9 cellular contexts compared by ENCODE assay signal in the genomic region with DNA sequence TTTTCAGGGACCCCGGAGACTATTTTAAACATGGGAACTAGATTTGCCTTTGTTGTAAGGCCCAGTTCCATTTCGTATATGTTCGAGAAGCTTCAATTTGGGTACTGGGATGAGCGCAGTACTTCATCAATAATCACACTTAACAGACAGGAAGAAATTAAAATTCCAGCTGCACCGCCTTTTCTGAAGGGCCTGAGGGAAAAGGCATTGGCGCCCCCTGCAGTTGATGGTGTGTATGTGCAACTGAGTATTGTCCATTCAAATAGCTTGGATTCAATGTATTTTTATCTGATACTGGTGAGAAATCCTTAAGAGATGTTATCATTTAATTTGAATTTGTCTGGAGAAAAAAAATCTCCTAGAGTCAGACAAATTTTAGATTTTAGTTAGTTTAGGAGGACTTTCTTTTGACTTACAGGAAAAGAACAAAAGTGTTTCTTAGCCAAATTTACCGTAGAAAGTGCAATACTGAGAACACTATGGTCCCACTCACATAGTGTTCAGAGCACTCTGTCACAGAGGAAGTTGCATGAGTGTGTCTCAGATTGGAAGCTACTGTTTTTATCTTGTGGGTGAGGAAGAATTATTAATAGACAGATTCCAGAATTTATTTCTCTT. TPM values are rescaled to one million over a fixed set of nuclear protein-coding genes. Genes with fewer than 3 reads are reported as not detected.
DNase-seq lines count a peak whose midpoint lies in the region; ATAC-seq, FAIRE-seq and TF ChIP-seq lines count a peak whose summit lies in the region.
"Had no signal": no experiment of that assay in that cellular context is flagged by ENCODE, and none has a peak within 500 bp of the region (broad histone marks: within the 10 kb centered on the region; RNA-seq: fewer than 3 reads in every experiment).

No MANE protein-coding gene starts in this region.

- H3K4me2 ChIP-seq in PC-9, result no peak overlapping the region
- H3K4me2 ChIP-seq in K562 (ENCODE audit: insufficient read depth, low read length), result no peak overlapping the region

- H3K27me3 ChIP-seq in PC-9 (ENCODE audit: insufficient read depth, low read depth) (no peaks in the 10 kb centered on the region), K562 (ENCODE audit: control insufficient read depth in 2 of 2, insufficient read depth in 2 of 2, low read length in 2 of 2) (no peaks in the 10 kb centered on the region)

- H2AFZ ChIP-seq in PC-9 (no peak overlapping the region), K562 (ENCODE audit: low read depth, low read length) (peak overlapping the region; percentile 41)

- intact Hi-C loops in PC-9 (cut with micrococcal nuclease; ENCODE audit: unreplicated experiment), result loop anchor here (2.0 to 10.0 kb wide), 5 partner anchors 204 to 1454 kb away; no protein-coding TSS in a partner anchor
- intact Hi-C loops in K562 (cut with micrococcal nuclease), result loop anchor here (1.0 to 5.0 kb wide), 4 partner anchors 205 to 510 kb away; no protein-coding TSS in a partner anchor

- H3F3A ChIP-seq in PC-9 (ENCODE audit: insufficient read depth, low read depth), result no peaks in the 10 kb centered on the region

- no peak overlapping the region for H3K4me3 ChIP-seq in HFF-Myc (replicated peaks; ENCODE audit: low read depth, low read length)
- no peak overlapping the region for H3K4me3 ChIP-seq in PC-9
- H3K4me3 ChIP-seq in K562, result no peak overlapping the region

- H3K36me3 ChIP-seq in PC-9 (ENCODE audit: low read depth) (no peaks in the 10 kb centered on the region), K562 (ENCODE audit: control insufficient read depth, insufficient read depth, low read length) (no peaks in the 10 kb centered on the region)

- DNase-seq in COR-L47 (lab: John Stamatoyannopoulos, UW) (peak; percentile 29), HFF-Myc (ENCODE audit: extremely low read depth, low read depth) (peak; percentile 35), PC-9 (peak in 1 of 2 experiments; percentile 57), K562 (ENCODE audit: extremely low read depth in 1 of 4, low spot score in 3 of 4) (peak; percentile 42 to 84 (median 52))
- DNase-seq in stimulated activated CD4-positive, alpha-beta T cell treated with anti-CD3 and anti-CD28 coated beads, Interleukin-15, amount 100 ng/mL, for 24 hours, result peak; percentile 67

- H3K9me3 ChIP-seq in PC-9 (ENCODE audit: insufficient read depth, low read depth) (no peaks in the 10 kb centered on the region), K562 (replicated peaks; ENCODE audit: control insufficient read depth, insufficient read depth, low read depth, low read length) (no peaks in the 10 kb centered on the region)

- peak; percentile 89 to 93 for TF ChIP-seq RAD21 in K562 (CRISPR knock-in tag; conservative IDR thresholded peaks at IDR 0.05 in 1 of 2, IDR thresholded peaks at IDR 0.05 in 1 of 2)

- 27% methylated on average over 7 of the region's 7 CpGs for WGBS in K562 (ENCODE audit: insufficient coverage, low coverage, missing lambda C conversion rate)

- H3K27ac ChIP-seq in PC-9, result no peak overlapping the region
- no peak overlapping the region for H3K27ac ChIP-seq in K562 (ENCODE audit: extremely low read depth, low read depth, low read length)

- FAIRE-seq in K562 (lab: Jason Lieb, UNC), result peak; percentile 82
- FAIRE-seq in islet of Langerhans (lab: Jason Lieb, UNC), result peak; percentile 78

- no peak for ATAC-seq in K562
- no peak for ATAC-seq in HG02759 (IDR thresholded peaks at IDR 0.05; ENCODE audit: unreplicated experiment)
- no peak for ATAC-seq in HG03095 (IDR thresholded peaks at IDR 0.05; ENCODE audit: unreplicated experiment)

- H3K9ac ChIP-seq in K562 (ENCODE audit: insufficient read depth in 1 of 2, low read depth in 2 of 2, low read length in 2 of 2), result no peak overlapping the region

- no peak for TF ChIP-seq POLR2A in K562 (conservative IDR thresholded peaks at IDR 0.05)

- no peak for TF ChIP-seq EP300 in K562 (IDR thresholded peaks at IDR 0.05; ENCODE audit: low read length)

- H4K20me1 ChIP-seq in PC-9 (ENCODE audit: insufficient read depth), result no peaks in the 10 kb centered on the region
- no peaks in the 10 kb centered on the region for H4K20me1 ChIP-seq in K562 (replicated peaks; ENCODE audit: control insufficient read depth, insufficient read depth, low read length)

- no peaks in the 10 kb centered on the region for H3K79me2 ChIP-seq in PC-9 (ENCODE audit: low read depth)
- peaks cover 3% of the 10 kb centered on the region; the same call in 1 of the 3 replicates for H3K79me2 ChIP-seq in K562 (ENCODE audit: control insufficient read depth, insufficient read depth, low read length)

- H3K9me1 ChIP-seq in K562 (ENCODE audit: control insufficient read depth, insufficient read depth, low read length), result no peaks in the 10 kb centered on the region

- CTCF ChIA-PET in PC-9 (lab: Charles Lee) (interaction anchor here (0.5 to 2.9 kb wide), 9 partner anchors 77 to 544 kb away, joined by 3 to 26 read pairs (median 5); no protein-coding TSS in a partner anchor), K562 (lab: Yijun Ruan, JAX; ENCODE audit: low intra/inter-chr PET ratio) (interaction anchor here (0.9 to 2.2 kb wide), 8 partner anchors 102 to 510 kb away, joined by 3 to 17 read pairs (median 6); no protein-coding TSS in a partner anchor)

- no peaks in the 10 kb centered on the region for H3K9me2 ChIP-seq in PC-9 (ENCODE audit: insufficient read depth)

- POLR2A ChIA-PET in PC-9 (lab: Charles Lee; ENCODE audit: unreplicated experiment), result interaction anchor here (0.9 kb wide), 1 partner anchor 1351 kb away, joined by 8 read pairs; no protein-coding TSS in a partner anchor
- POLR2A ChIA-PET in K562 (lab: Yijun Ruan, JAX), result interaction anchor here (0.7 to 2.2 kb wide), 5 partner anchors 9 to 207 kb away, joined by 3 to 6 read pairs (median 4); no protein-coding TSS in a partner anchor

- in situ Hi-C loops in K562 (cut with MboI), result loop anchor here (25.0 kb wide), 2 partner anchors 334 to 509 kb away; no protein-coding TSS in a partner anchor

- no TSS peak for BruUV-seq in PC-9 (replicated peaks; lab: Mats Ljungman, UMichigan)
- BruUV-seq in K562 (replicated peaks; lab: Mats Ljungman, UMichigan), result no TSS peak

- peak; percentile 93 for TF ChIP-seq CTCF in HFF-Myc (IDR thresholded peaks at IDR 0.05; ENCODE audit: low read depth, low read length, missing control alignments)
- TF ChIP-seq CTCF in PC-9 (conservative IDR thresholded peaks at IDR 0.05), result peak; percentile 86
- peak; percentile 86 to 94 (median 86) for TF ChIP-seq CTCF in K562 (IDR thresholded peaks at IDR 0.05 in 2 of 3, conservative IDR thresholded peaks at IDR 0.05 in 1 of 3; ENCODE audit: insufficient read depth in 2 of 3, low read depth in 1 of 3, low read length in 3 of 3)

- H3K4me1 ChIP-seq in PC-9 (replicated peaks; ENCODE audit: insufficient read depth) (no peaks in the 10 kb centered on the region), K562 (replicated peaks in 1 of 2; ENCODE audit: control insufficient read depth in 2 of 2, insufficient read depth in 2 of 2, low read length in 2 of 2) (peaks cover 5 to 6% of the 10 kb centered on the region in 2 experiments; a peak in 3 of 5 replicates)

TF ChIP-seq in K562, 482 proteins besides CTCF, POLR2A, EP300 and RAD21 (continues in another document):
- TF ChIP-seq, protein P1, sequence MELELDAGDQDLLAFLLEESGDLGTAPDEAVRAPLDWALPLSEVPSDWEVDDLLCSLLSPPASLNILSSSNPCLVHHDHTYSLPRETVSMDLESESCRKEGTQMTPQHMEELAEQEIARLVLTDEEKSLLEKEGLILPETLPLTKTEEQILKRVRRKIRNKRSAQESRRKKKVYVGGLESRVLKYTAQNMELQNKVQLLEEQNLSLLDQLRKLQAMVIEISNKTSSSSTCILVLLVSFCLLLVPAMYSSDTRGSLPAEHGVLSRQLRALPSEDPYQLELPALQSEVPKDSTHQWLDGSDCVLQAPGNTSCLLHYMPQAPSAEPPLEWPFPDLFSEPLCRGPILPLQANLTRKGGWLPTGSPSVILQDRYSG (tag; conservative IDR thresholded peaks at IDR 0.05; ENCODE audit: low read depth), result no peak
- TF ChIP-seq, protein P2, sequence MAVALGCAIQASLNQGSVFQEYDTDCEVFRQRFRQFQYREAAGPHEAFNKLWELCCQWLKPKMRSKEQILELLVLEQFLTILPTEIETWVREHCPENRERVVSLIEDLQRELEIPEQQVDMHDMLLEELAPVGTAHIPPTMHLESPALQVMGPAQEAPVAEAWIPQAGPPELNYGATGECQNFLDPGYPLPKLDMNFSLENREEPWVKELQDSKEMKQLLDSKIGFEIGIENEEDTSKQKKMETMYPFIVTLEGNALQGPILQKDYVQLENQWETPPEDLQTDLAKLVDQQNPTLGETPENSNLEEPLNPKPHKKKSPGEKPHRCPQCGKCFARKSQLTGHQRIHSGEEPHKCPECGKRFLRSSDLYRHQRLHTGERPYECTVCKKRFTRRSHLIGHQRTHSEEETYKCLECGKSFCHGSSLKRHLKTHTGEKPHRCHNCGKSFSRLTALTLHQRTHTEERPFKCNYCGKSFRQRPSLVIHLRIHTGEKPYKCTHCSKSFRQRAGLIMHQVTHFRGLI (CRISPR knock-in tag; IDR thresholded peaks at IDR 0.05), result no peak
- TF ChIP-seq KLF10 (CRISPR knock-in tag; IDR thresholded peaks at IDR 0.05), result no peak

RNA-seq across cellular contexts. Expression of a gene that starts 5.4 kb away (rescaled TPM):
- 3.1 and 4.0 TPM in 2 replicates for total RNA-seq in PC-9 (2021)
- 198 and 216 TPM in 2 replicates for total RNA-seq in K562 (2011; cell fraction: chromatin; rRNA removed; ENCODE audit: low replicate concordance)
- total RNA-seq in K562 (2011; cell fraction: nucleolus; rRNA removed), result 93.6 and 103 TPM in 2 replicates
- 137 and 198 TPM in 2 replicates for total RNA-seq in K562 (2011; cell fraction: nucleoplasm; rRNA removed)
- 231 and 291 TPM in 2 replicates for total RNA-seq in K562 (2014; rRNA removed)
- total RNA-seq in K562 (2014; rRNA removed; fragmentation: Illumina TruSeq; extraction: Trizol), result 333 and 354 TPM in 2 replicates
- 328 and 338 TPM in 2 replicates for total RNA-seq in K562 (2015; rRNA removed; fragmentation: Illumina TruSeq; extraction: Trizol)
- total RNA-seq in K562 (2021), result 393 and 398 TPM in 2 replicates
- polyA plus RNA-seq in K562 (2011; rRNA removed), result 357 and 368 TPM in 2 replicates
- 230 and 238 TPM in 2 replicates for polyA plus RNA-seq in K562 (2011; cell fraction: cytosol; rRNA removed)
- polyA plus RNA-seq in K562 (2011; cell fraction: nucleus; rRNA removed), result 194 and 196 TPM in 2 replicates
- polyA plus RNA-seq in K562 (2012), result 303 and 340 TPM in 2 replicates
- polyA plus RNA-seq in K562 (2014; fragmentation: Illumina TruSeq; extraction: Trizol), result 310 and 328 TPM in 2 replicates
- polyA plus RNA-seq in K562 (2014; fragmentation: Nextera tagmentation; extraction: Ambion mirVana), result 100 to 1,000 TPM; 115 to 185 TPM
- polyA plus RNA-seq in K562 (2014; rRNA removed), result 347 and 404 TPM in 2 replicates
- 402 and 407 TPM in 2 replicates for polyA minus RNA-seq in K562 (2011; rRNA and poly(A)+ RNA removed)
- polyA minus RNA-seq in K562 (2011; cell fraction: cytosol; rRNA and poly(A)+ RNA removed), result 228 and 368 TPM in 2 replicates
- polyA minus RNA-seq in K562 (2011; cell fraction: nucleus; rRNA and poly(A)+ RNA removed), result 133 and 189 TPM in 2 replicates
- total RNA-seq: T-helper 2 cell treated with Interferon-gamma antibody and Interleukin-4, amounts not matched to agents 100 ng/mL and 5 ng/mL, for 36 hours had no signal

Comparison
In these comparisons a context has a peak if more than half of its experiments do, and no peak if none do; other contexts are left out.
1. RNA of a gene that starts 5.4 kb away (total RNA-seq): 93.6 to 398 TPM in K562; 3.1 to 4.0 TPM in PC-9; every median in the first group is over 10 times any median in the second.
2. Peak in every context shown above with its lines, with median percentiles within 50 percentile points of each other: CTCF ChIP-seq.